8 cellular contexts compared by ENCODE assay signal in the genomic region with DNA sequence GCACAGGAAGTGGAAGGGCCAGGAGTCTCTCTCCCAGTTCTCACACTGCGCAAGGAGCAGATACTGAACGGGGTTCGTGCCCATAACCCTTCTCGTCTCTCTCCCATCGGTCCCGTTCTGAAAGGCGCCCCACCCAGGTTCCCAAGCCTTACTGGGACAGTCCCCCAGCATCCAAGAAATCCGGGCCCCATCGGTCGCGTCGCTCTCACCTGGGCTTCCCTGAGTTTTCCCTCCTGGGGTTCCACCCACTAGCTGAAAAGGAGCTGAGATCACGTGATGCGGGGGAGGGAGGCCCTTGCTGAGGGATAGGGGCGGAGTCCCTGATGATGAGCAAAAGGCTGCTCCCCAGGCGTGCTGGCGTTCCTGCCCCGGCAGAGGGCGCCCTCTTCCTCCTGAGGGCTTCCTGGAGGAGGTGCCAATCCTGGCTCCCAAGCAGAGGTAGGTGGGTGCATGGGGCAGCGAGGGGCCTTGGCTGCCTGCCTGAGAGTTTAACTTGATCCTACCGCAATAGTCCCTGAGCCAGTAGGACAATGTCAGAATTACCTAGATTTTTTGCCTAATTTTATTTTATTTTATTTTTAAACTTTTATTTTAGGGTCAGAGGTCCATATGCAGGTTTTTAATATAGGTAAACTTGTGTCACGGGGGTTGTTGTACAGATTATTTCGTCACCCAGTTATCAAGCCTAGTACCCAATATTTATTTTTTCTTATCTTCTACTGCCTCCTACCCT. TPM values are rescaled to one million over a fixed set of nuclear protein-coding genes. Genes with fewer than 3 reads are reported as not detected.
DNase-seq lines count a peak whose midpoint lies in the region; ATAC-seq and TF ChIP-seq lines count a peak whose summit lies in the region.

TSS of gene SPOCD1 (minus strand) at position 271 of the 733 bp plus-strand sequence. CDS start 689 bp downstream, outside the sequence.

- no peaks in the 10 kb centered on the region for H3K27me3 Mint-ChIP-seq in activated T-cell treated with anti-CD3 and anti-CD28 coated beads, Interleukin-2, amount 50 U/mL, for 4 hours (ENCODE audit: low read depth)
- peaks cover 7% of the 10 kb centered on the region for H3K27me3 Mint-ChIP-seq in neural progenitor cell (ENCODE audit: insufficient read depth, low read depth)

- TF ChIP-seq POLR2A in suprapubic skin (IDR thresholded peaks at IDR 0.05) = no peak

- no peak within 1 kb of the TSS for H3K9ac ChIP-seq in neural progenitor cell

- DNase-seq in BE2C (peak; percentile 76), HEK293T (ENCODE audit: extremely low spot score) (peak; percentile 99), Panc1 (ENCODE audit: low read depth, low spot score) (no peak), fibroblast of mammary gland (ENCODE audit: low read depth) (peak; percentile 84), neural progenitor cell (ENCODE audit: low spot score) (peak; percentile 91), suprapubic skin (ENCODE audit: low spot score in 2 of 2) (peak; percentile 88)
- DNase-seq in activated T-cell treated with anti-CD3 and anti-CD28 coated beads, Interleukin-2, amount 50 U/mL, for 4 hours = peak; percentile 88

- no peaks in the 10 kb centered on the region for H3K27me3 ChIP-seq in BE2C
- no peaks in the 10 kb centered on the region for H3K27me3 ChIP-seq in Panc1 (ENCODE audit: control insufficient read depth, insufficient read depth, low read length)
- no peaks in the 10 kb centered on the region for H3K27me3 ChIP-seq in neural progenitor cell
- H3K27me3 ChIP-seq in suprapubic skin = no peaks in the 10 kb centered on the region

- peaks cover 6% of the 10 kb centered on the region for H3K4me1 Mint-ChIP-seq in activated T-cell treated with anti-CD3 and anti-CD28 coated beads, Interleukin-2, amount 50 U/mL, for 4 hours (ENCODE audit: low read depth)
- H3K4me1 Mint-ChIP-seq in neural progenitor cell = peaks cover 15% of the 10 kb centered on the region

- CTCF ChIA-PET in HEK293T (lab: Yijun Ruan, JAX) (interaction anchor here (0.6 to 1.8 kb wide), 11 partner anchors 12 to 194 kb away, joined by 3 to 13 read pairs (median 5); no protein-coding TSS in a partner anchor), Panc1 (lab: Charles Lee) (interaction anchor here (0.6 to 1.2 kb wide), 2 partner anchors 74 to 928 kb away, joined by 3 to 4 read pairs; no protein-coding TSS in a partner anchor)

- H3K27ac ChIP-seq in Panc1 (ENCODE audit: low read length) (no peak within 1 kb of the TSS), neural progenitor cell (no peak within 1 kb of the TSS), suprapubic skin (no peak within 1 kb of the TSS)

- peak within 1 kb of the TSS; percentile 62 for H3K4me2 ChIP-seq in neural progenitor cell

- WGBS in suprapubic skin = 70% methylated on average over 16 of the region's 23 CpGs

- H3K9me3 ChIP-seq in BE2C (no peaks in the 10 kb centered on the region), Panc1 (ENCODE audit: control insufficient read depth, insufficient read depth, low read depth, low read length) (no peaks in the 10 kb centered on the region), neural progenitor cell (ENCODE audit: low read depth) (no peaks in the 10 kb centered on the region), suprapubic skin (no peaks in the 10 kb centered on the region)

- no peaks in the 10 kb centered on the region for H3K9me3 Mint-ChIP-seq in activated T-cell treated with anti-CD3 and anti-CD28 coated beads, Interleukin-2, amount 50 U/mL, for 4 hours
- no peaks in the 10 kb centered on the region for H3K9me3 Mint-ChIP-seq in neural progenitor cell

- POLR2A ChIA-PET in HEK293T (lab: Yijun Ruan, JAX) = interaction anchor here (1.3 to 2.3 kb wide), 3 partner anchors 122 to 148 kb away, joined by 4 to 9 read pairs (median 7); partner anchors contain the start of gene PTP4A2
- POLR2A ChIA-PET in Panc1 (lab: Charles Lee) = no interaction called here

- H3K4me1 ChIP-seq in BE2C (peaks cover 5% of the 10 kb centered on the region; the same call in 1 of the 2 replicates), Panc1 (ENCODE audit: control insufficient read depth, insufficient read depth, low read length) (no peaks in the 10 kb centered on the region), neural progenitor cell (no peaks in the 10 kb centered on the region), suprapubic skin (peaks cover 12% of the 10 kb centered on the region)

- no peaks in the 10 kb centered on the region for H3K36me3 Mint-ChIP-seq in activated T-cell treated with anti-CD3 and anti-CD28 coated beads, Interleukin-2, amount 50 U/mL, for 4 hours (ENCODE audit: insufficient read depth)
- no peaks in the 10 kb centered on the region for H3K36me3 Mint-ChIP-seq in neural progenitor cell

- intact Hi-C loops in Panc1 (cut with micrococcal nuclease; ENCODE audit: unreplicated experiment) = no loop called here

- ATAC-seq in Panc1 (peak; percentile 46; the same call in 1 of the 2 replicates), GM18858 (IDR thresholded peaks at IDR 0.05; ENCODE audit: unreplicated experiment) (no peak)
- ATAC-seq in activated T-cell treated with anti-CD3 and anti-CD28 coated beads, Interleukin-2, amount 50 U/mL, for 4 hours = peak; percentile 94 to 97

- peak within 1 kb of the TSS; percentile 76 for H3K27ac Mint-ChIP-seq in neural progenitor cell

- no peak for TF ChIP-seq EP300 in suprapubic skin (IDR thresholded peaks at IDR 0.05)

- peak within 1 kb of the TSS; percentile 70 for H2AFZ ChIP-seq in neural progenitor cell (replicated peaks)

- H3K4me3 ChIP-seq in BE2C (ENCODE audit: low read depth, low read length) (no peak within 1 kb of the TSS), Panc1 (ENCODE audit: low read depth in 2 of 2, low read length in 2 of 2) (no peak within 1 kb of the TSS), fibroblast of mammary gland (ENCODE audit: control insufficient read depth, low read depth, low read length) (peak within 1 kb of the TSS; percentile 34), neural progenitor cell (peak within 1 kb of the TSS; percentile 37), suprapubic skin (no peak within 1 kb of the TSS)

- H3K79me2 ChIP-seq in neural progenitor cell (ENCODE audit: low read depth) = no peaks in the 10 kb centered on the region

- H4K20me1 ChIP-seq in neural progenitor cell (ENCODE audit: low read depth) = no peaks in the 10 kb centered on the region

- no TSS peak for BruUV-seq in Panc1 (replicated peaks; lab: Mats Ljungman, UMichigan)

- TF ChIP-seq CTCF in BE2C (IDR thresholded peaks at IDR 0.05; ENCODE audit: low read depth, low read length) = peak; percentile 59
- TF ChIP-seq CTCF in Panc1 (IDR thresholded peaks at IDR 0.05) = peak; percentile 83
- TF ChIP-seq CTCF in fibroblast of mammary gland (conservative IDR thresholded peaks at IDR 0.05; ENCODE audit: control insufficient read depth, insufficient read depth, low read depth, low read length) = peak; percentile 98
- TF ChIP-seq CTCF in neural progenitor cell (IDR thresholded peaks at IDR 0.05) = peak; percentile 91
- TF ChIP-seq CTCF in suprapubic skin (IDR thresholded peaks at IDR 0.05) = peak in 1 of 2 donors; percentile 71

- H3K4me3 Mint-ChIP-seq in activated T-cell treated with anti-CD3 and anti-CD28 coated beads, Interleukin-2, amount 50 U/mL, for 4 hours = no peak within 1 kb of the TSS
- H3K4me3 Mint-ChIP-seq in neural progenitor cell = peak within 1 kb of the TSS; percentile 75

- H3K36me3 ChIP-seq in BE2C = no peaks in the 10 kb centered on the region
- H3K36me3 ChIP-seq in Panc1 (ENCODE audit: control insufficient read depth, insufficient read depth, low read length) = no peaks in the 10 kb centered on the region
- no peaks in the 10 kb centered on the region for H3K36me3 ChIP-seq in neural progenitor cell
- no peaks in the 10 kb centered on the region for H3K36me3 ChIP-seq in suprapubic skin

- H3F3A ChIP-seq in neural progenitor cell (ENCODE audit: low read depth) = peaks cover 5% of the 10 kb centered on the region

- in situ Hi-C loops in Panc1 (cut with HindIII; ENCODE audit: low pct_unique_long_range_greater_than_20kb, low sequenced_read_pairs) = no loop called here

TF ChIP-seq in HEK293T, 16 proteins besides CTCF, POLR2A, EP300 and RAD21:
- no peak for TF ChIP-seq SP1 (IDR thresholded peaks at IDR 0.05)
- peak; percentile 39 for TF ChIP-seq L3MBTL2 (conservative IDR thresholded peaks at IDR 0.05)
- TF ChIP-seq, protein P1, sequence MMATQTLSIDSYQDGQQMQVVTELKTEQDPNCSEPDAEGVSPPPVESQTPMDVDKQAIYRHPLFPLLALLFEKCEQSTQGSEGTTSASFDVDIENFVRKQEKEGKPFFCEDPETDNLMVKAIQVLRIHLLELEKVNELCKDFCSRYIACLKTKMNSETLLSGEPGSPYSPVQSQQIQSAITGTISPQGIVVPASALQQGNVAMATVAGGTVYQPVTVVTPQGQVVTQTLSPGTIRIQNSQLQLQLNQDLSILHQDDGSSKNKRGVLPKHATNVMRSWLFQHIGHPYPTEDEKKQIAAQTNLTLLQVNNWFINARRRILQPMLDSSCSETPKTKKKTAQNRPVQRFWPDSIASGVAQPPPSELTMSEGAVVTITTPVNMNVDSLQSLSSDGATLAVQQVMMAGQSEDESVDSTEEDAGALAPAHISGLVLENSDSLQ (IDR thresholded peaks at IDR 0.05) = peak; percentile 58; the same call in 1 of the 2 replicates
- TF ChIP-seq CTBP1 (IDR thresholded peaks at IDR 0.05; ENCODE audit: borderline replicate concordance) = 0 out of 2 replicates have a peak, but pooled peaks have one; percentile 31
- 0 out of 2 replicates have a peak, but pooled peaks have one; percentile 38 for TF ChIP-seq ZNF384 (IDR thresholded peaks at IDR 0.05)
- TF ChIP-seq HDGF (IDR thresholded peaks at IDR 0.05; ENCODE audit: borderline replicate concordance) = no peak
- TF ChIP-seq LEF1 (IDR thresholded peaks at IDR 0.05; ENCODE audit: borderline replicate concordance) = no peak
- 0 out of 2 replicates have a peak, but pooled peaks have one; percentile 17 for TF ChIP-seq TARDBP (IDR thresholded peaks at IDR 0.05)
- TF ChIP-seq BHLHE40 (IDR thresholded peaks at IDR 0.05; ENCODE audit: borderline replicate concordance) = no peak
- no peak for TF ChIP-seq NFRKB (IDR thresholded peaks at IDR 0.05)
- TF ChIP-seq ELF4 (IDR thresholded peaks at IDR 0.05) = no peak
- TF ChIP-seq ARNT (IDR thresholded peaks at IDR 0.05) = peak; percentile 66; the same call in 1 of the 2 replicates
- peak; percentile 91 for TF ChIP-seq FOXM1 (IDR thresholded peaks at IDR 0.05; ENCODE audit: borderline replicate concordance)

RNA-seq across cellular contexts. Expression of gene SPOCD1, which starts in this region (rescaled TPM):
- polyA plus RNA-seq in BE2C (2012; ENCODE audit: insufficient read depth, insufficient read length, low read depth) = not detected
- total RNA-seq in Panc1 (2021; ENCODE audit: unreplicated experiment) (0.54 TPM), neural progenitor cell (ENCODE audit: low replicate concordance) (1.4 and 3.1 TPM in 2 replicates), suprapubic skin (1 to 10 TPM in 1 of 4 donors, not detected in 3; 3.2 TPM)
- polyA plus RNA-seq in Panc1 (2012; ENCODE audit: insufficient read length) = 0.22 TPM
- total RNA-seq in activated T-cell treated with anti-CD3 and anti-CD28 coated beads, Interleukin-2, amount 50 U/mL, for 4 hours = under 1 TPM in 1 of 3 donors, not detected in 2; 0.14 TPM

Comparison
In these comparisons a context has a peak if more than half of its experiments do, and no peak if none do; other contexts are left out.
1. Peak in ATAC-seq in Panc1; RNA of the gene not detected or under 1 TPM.
2. Peak in DNase-seq and ATAC-seq in activated T-cell treated with anti-CD3 and anti-CD28 coated beads, Interleukin-2, amount 50 U/mL, for 4 hours; RNA of the gene not detected or under 1 TPM.
3. H3K4me3 ChIP-seq: peak in fibroblast of mammary gland (single experiment) and neural progenitor cell (single experiment); none in BE2C (single experiment), Panc1 (0 of 2) and suprapubic skin (single experiment).